13 cellular contexts compared by ENCODE assay signal in the genomic region with DNA sequence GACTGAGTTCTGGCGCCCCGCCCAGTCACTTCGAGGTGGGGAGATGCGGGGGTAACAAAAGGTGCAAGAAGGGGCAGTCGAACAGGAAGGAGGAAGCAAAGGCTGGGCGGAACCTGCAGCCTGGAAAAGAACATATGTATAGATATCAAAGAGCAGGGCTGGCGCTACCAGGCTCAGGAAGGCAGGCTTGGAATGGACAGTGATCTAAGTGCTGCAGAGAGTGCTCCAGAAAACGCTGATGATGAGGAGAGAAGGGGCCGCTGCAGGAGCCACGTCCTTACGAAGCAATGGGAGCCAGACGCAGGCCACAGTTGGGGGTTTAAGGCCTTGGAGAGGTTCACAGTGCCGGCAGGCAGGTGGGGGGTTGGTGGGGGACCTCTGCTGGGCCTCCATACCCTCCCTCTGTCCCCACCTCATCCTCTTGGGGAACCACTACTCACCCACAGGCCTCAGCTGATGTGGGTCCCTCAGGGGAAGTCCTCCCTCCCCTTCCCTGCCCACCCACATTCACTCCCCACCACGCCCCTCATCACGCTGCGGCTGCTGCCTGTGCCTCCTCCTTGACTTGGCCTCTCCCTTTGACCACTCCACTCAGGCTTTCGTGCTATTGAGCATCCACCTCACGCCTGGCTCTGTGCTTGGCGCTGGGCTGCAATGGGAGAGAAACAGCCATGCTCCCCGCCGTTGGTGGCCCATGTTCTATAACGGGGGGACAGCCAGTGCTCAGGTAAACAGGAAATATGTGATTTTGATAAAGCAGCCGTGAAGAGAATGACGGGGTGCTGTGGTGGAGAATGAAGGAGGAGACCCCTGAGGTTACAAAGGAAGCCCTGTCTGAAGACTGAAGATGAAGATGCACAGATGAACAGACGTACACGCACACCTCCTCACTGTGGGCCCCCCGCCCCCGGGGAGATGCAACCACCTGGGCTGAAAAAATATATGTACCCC. TPM values are rescaled to one million over a fixed set of nuclear protein-coding genes. Genes with fewer than 3 reads are reported as not detected.
A peak's percentile ranks its signal among the peaks of the same experiment; 100 is the strongest.
DNase-seq lines count a peak whose midpoint lies in the region; ATAC-seq and TF ChIP-seq lines count a peak whose summit lies in the region.
"Had no signal": no experiment of that assay in that cellular context is flagged by ENCODE, and none has a peak within 500 bp of the region (broad histone marks: within the 10 kb centered on the region; RNA-seq: fewer than 3 reads in every experiment).

No MANE protein-coding gene starts in this region.

- H3K4me1 ChIP-seq in BLaER1 treated with 17β-estradiol and CSF1 and Interleukin-3, amounts not matched to agents 10 nM and 100 nM: peaks cover 15 to 66% (median 50%) of the 10 kb centered on the region in 10 experiments
- no peaks in the 10 kb centered on the region for H3K4me1 ChIP-seq in colonic mucosa
- no peaks in the 10 kb centered on the region for H3K4me1 ChIP-seq in PC-9 (replicated peaks; ENCODE audit: insufficient read depth)

- no peak for ATAC-seq in WTC11

- H3K9me2 ChIP-seq in PC-9 (ENCODE audit: insufficient read depth): no peaks in the 10 kb centered on the region

- peaks cover 46% of the 10 kb centered on the region for H3K36me3 Mint-ChIP-seq in WTC11
- peaks cover 23% of the 10 kb centered on the region for H3K36me3 Mint-ChIP-seq in osteocyte (ENCODE audit: unreplicated experiment)

- H3K4me2 ChIP-seq in BLaER1 treated with 17β-estradiol and CSF1 and Interleukin-3, amounts not matched to agents 10 nM and 100 nM: peak overlapping the region; percentile 46 to 86 (median 76)
- H3K4me2 ChIP-seq in PC-9: no peak overlapping the region
- H3K4me2 ChIP-seq: hepatocyte had no signal

- H3K36me3 ChIP-seq in BLaER1 treated with 17β-estradiol and CSF1 and Interleukin-3, amounts not matched to agents 10 nM and 100 nM: peaks cover 46 to 96% (median 86%) of the 10 kb centered on the region in 11 experiments
- no peaks in the 10 kb centered on the region for H3K36me3 ChIP-seq in colonic mucosa
- 0 out of 2 replicates have a peak, but pooled peaks cover 3% of the 10 kb centered on the region for H3K36me3 ChIP-seq in PC-9 (ENCODE audit: low read depth)

- H3K27me3 Mint-ChIP-seq in WTC11 (ENCODE audit: low read depth) (no peaks in the 10 kb centered on the region), osteocyte (ENCODE audit: unreplicated experiment) (no peaks in the 10 kb centered on the region)
- H3K27me3 Mint-ChIP-seq: memory B cell had no signal

- H3K9ac ChIP-seq in BLaER1 treated with 17β-estradiol and CSF1 and Interleukin-3, amounts not matched to agents 10 nM and 100 nM: peak overlapping the region in 8 of 11 experiments; percentile 0 to 57 (median 34); a peak in 13 of 22 replicates
- no peak overlapping the region for H3K9ac ChIP-seq in colonic mucosa (ENCODE audit: low read depth in 2 of 2, low read length in 2 of 2)

- peaks cover 0 to 42% (median 0%) of the 10 kb centered on the region in 11 experiments; a peak in 3 of 22 replicates for H4K20me1 ChIP-seq in BLaER1 treated with 17β-estradiol and CSF1 and Interleukin-3, amounts not matched to agents 10 nM and 100 nM
- no peaks in the 10 kb centered on the region for H4K20me1 ChIP-seq in PC-9 (ENCODE audit: insufficient read depth)

- H3K4me1 Mint-ChIP-seq in WTC11: no peaks in the 10 kb centered on the region
- H3K4me1 Mint-ChIP-seq in osteocyte (ENCODE audit: unreplicated experiment): peaks cover 10% of the 10 kb centered on the region

- H3K4me3 Mint-ChIP-seq in WTC11 (no peak overlapping the region), osteocyte (ENCODE audit: unreplicated experiment) (no peak overlapping the region)
- H3K4me3 Mint-ChIP-seq: memory B cell had no signal

- H3F3A ChIP-seq in PC-9 (ENCODE audit: insufficient read depth, low read depth): no peaks in the 10 kb centered on the region

- H2AFZ ChIP-seq in PC-9: no peak overlapping the region
- H2AFZ ChIP-seq: hepatocyte had no signal

- intact Hi-C loops in colonic mucosa (cut with DNase I) (no loop called here), PC-9 (cut with micrococcal nuclease; ENCODE audit: unreplicated experiment) (no loop called here)

- no peaks in the 10 kb centered on the region for H3K27me3 ChIP-seq in BLaER1 treated with 17β-estradiol and CSF1 and Interleukin-3, amounts not matched to agents 10 nM and 100 nM
- H3K27me3 ChIP-seq in colonic mucosa (no peaks in the 10 kb centered on the region), PC-9 (ENCODE audit: insufficient read depth, low read depth) (no peaks in the 10 kb centered on the region)
- H3K27me3 ChIP-seq: hepatocyte had no signal

- H3K27ac Mint-ChIP-seq in WTC11 (0 out of 2 replicates have a peak overlapping the region, but pooled peaks have one; percentile 27), osteocyte (ENCODE audit: unreplicated experiment) (peak overlapping the region; percentile 50)
- H3K27ac Mint-ChIP-seq: memory B cell had no signal

- TF ChIP-seq CTCF in WTC11 (IDR thresholded peaks at IDR 0.05) (no peak), colonic mucosa (IDR thresholded peaks at IDR 0.05) (no peak), osteocyte (IDR thresholded peaks at IDR 0.05) (no peak), PC-9 (conservative IDR thresholded peaks at IDR 0.05) (no peak)

- no peaks in the 10 kb centered on the region for H3K79me2 ChIP-seq in PC-9 (ENCODE audit: low read depth)
- H3K79me2 ChIP-seq: hepatocyte had no signal

- no peaks in the 10 kb centered on the region for H3K9me3 ChIP-seq in BLaER1 treated with 17β-estradiol and CSF1 and Interleukin-3, amounts not matched to agents 10 nM and 100 nM (replicated peaks in 1 of 11)
- no peaks in the 10 kb centered on the region for H3K9me3 ChIP-seq in colonic mucosa
- H3K9me3 ChIP-seq in PC-9 (ENCODE audit: insufficient read depth, low read depth): no peaks in the 10 kb centered on the region

- peak overlapping the region in 8 of 11 experiments; percentile 18 to 56 (median 50); a peak in 14 of 22 replicates for H3K27ac ChIP-seq in BLaER1 treated with 17β-estradiol and CSF1 and Interleukin-3, amounts not matched to agents 10 nM and 100 nM
- H3K27ac ChIP-seq in colonic mucosa (no peak overlapping the region), PC-9 (no peak overlapping the region)
- H3K27ac ChIP-seq: C4-2B had no signal

- CTCF ChIA-PET in WTC11 (lab: Charles Lee) (interaction anchor here (1.7 kb wide), 1 partner anchor 20 kb away, joined by 4 read pairs; no protein-coding TSS in a partner anchor), PC-9 (lab: Charles Lee) (no interaction called here)

- H3K4me3 ChIP-seq in BLaER1 treated with 17β-estradiol and CSF1 and Interleukin-3, amounts not matched to agents 10 nM and 100 nM: peak overlapping the region in 1 of 10 experiments; percentile 36; a peak in 1 of 20 replicates
- no peak overlapping the region for H3K4me3 ChIP-seq in colonic mucosa
- no peak overlapping the region for H3K4me3 ChIP-seq in PC-9
- H3K4me3 ChIP-seq: hepatocyte had no signal

- POLR2A ChIA-PET in WTC11 (lab: Charles Lee) (no interaction called here), PC-9 (lab: Charles Lee; ENCODE audit: unreplicated experiment) (no interaction called here)

- H3K9me3 Mint-ChIP-seq in WTC11: no peaks in the 10 kb centered on the region
- no peaks in the 10 kb centered on the region for H3K9me3 Mint-ChIP-seq in osteocyte (ENCODE audit: unreplicated experiment)
- H3K9me3 Mint-ChIP-seq: memory B cell had no signal

- BruUV-seq in PC-9 (replicated peaks; lab: Mats Ljungman, UMichigan): no TSS peak

- DNase-seq in WTC11 (ENCODE audit: low spot score): no peak
- peak; percentile 65 for DNase-seq in colonic mucosa
- no peak for DNase-seq in osteocyte (ENCODE audit: extremely low spot score, unreplicated experiment)
- no peak for DNase-seq in NCI-H748 treated with DMSO at 0.1 percent for 48 hours (lab: John Stamatoyannopoulos, UW)
- DNase-seq in SHP77 (lab: John Stamatoyannopoulos, UW): no peak
- DNase-seq in PC-9: no peak
- no peak for DNase-seq in DMS153 (lab: John Stamatoyannopoulos, UW)
- DNase-seq: activated CD4-positive, alpha-beta T cell treated with anti-CD3 and anti-CD28 coated beads for 4 hours; NCI-H1694 had no signal

TF ChIP-seq in WTC11, 78 proteins besides CTCF, POLR2A, EP300 and RAD21:
- TF ChIP-seq, protein P1, sequence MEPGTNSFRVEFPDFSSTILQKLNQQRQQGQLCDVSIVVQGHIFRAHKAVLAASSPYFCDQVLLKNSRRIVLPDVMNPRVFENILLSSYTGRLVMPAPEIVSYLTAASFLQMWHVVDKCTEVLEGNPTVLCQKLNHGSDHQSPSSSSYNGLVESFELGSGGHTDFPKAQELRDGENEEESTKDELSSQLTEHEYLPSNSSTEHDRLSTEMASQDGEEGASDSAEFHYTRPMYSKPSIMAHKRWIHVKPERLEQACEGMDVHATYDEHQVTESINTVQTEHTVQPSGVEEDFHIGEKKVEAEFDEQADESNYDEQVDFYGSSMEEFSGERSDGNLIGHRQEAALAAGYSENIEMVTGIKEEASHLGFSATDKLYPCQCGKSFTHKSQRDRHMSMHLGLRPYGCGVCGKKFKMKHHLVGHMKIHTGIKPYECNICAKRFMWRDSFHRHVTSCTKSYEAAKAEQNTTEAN (CRISPR knock-in tag; IDR thresholded peaks at IDR 0.05): no peak

RNA-seq across cellular contexts. Expression of a gene that starts 40.5 kb away (rescaled TPM):
- total RNA-seq in WTC11 (2021) (46.2 to 52.2 TPM (median 51.9 TPM) in 3 replicates), colonic mucosa (10 to 100 TPM; 26.6 to 50.6 TPM), osteocyte (43.5 and 45.1 TPM in 2 replicates), PC-9 (2021) (54.4 and 87.1 TPM in 2 replicates)

Comparison
In these comparisons a context has a peak if more than half of its experiments do, and no peak if none do; other contexts are left out.
1. H3K27ac ChIP-seq: peak in BLaER1 treated with 17β-estradiol and CSF1 and Interleukin-3, amounts not matched to agents 10 nM and 100 nM (8 of 11); none in colonic mucosa (single experiment) and PC-9 (single experiment).
2. H3K9ac ChIP-seq: peak in BLaER1 treated with 17β-estradiol and CSF1 and Interleukin-3, amounts not matched to agents 10 nM and 100 nM (8 of 11); none in colonic mucosa (0 of 2).